8 cellular contexts compared by ENCODE assay signal in the genomic region with DNA sequence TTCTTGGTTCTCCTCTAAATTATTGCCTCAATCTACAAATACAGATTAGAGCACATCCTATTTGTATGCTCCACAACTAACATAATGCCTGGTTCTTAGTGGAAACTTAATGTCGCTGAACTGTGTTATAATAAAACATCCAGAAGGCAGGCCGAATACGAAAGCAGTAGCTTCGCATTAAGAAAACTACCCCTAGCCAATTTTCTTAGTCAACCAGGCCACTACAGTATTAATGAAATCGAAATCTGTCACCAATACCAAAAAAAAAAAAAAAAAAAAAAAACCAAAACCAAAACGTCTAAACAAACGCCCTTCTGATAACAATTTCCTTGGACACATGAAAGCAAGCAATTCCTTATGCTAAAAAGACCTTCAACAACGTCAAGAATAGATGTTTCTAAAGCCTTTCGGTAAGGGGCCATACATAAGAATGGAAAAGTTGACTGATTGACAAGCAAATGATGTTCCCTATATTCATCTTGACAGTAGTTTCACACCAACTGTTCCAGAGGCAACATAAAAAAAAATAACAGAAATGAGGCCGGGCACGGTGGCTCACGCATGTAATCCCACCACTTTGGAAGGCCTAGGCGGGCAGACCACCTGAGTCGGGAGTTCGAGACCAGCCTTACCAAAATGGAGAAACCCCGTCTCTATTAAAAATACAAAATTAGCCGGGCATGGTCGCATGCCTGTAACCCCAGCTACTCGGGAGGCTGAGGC. TPM values are rescaled to one million over a fixed set of nuclear protein-coding genes. Genes with fewer than 3 reads are reported as not detected.
DNase-seq lines count a peak whose midpoint lies in the region; ATAC-seq, FAIRE-seq and TF ChIP-seq lines count a peak whose summit lies in the region.

No MANE protein-coding gene starts in this region.

- H3K27ac ChIP-seq in A549: peak overlapping the region; percentile 93 to 99
- H3K27ac ChIP-seq in IMR-90 (ENCODE audit: insufficient read depth, low read length): peak overlapping the region; percentile 81
- peak overlapping the region; percentile 81 to 99 (median 97) for H3K27ac ChIP-seq in adrenal gland
- H3K27ac ChIP-seq in HepG2 (ENCODE audit: extremely low read length, insufficient read depth, low read length): peak overlapping the region; percentile 90
- peak overlapping the region; percentile 47 for H3K27ac ChIP-seq in temporal lobe (ENCODE audit: low read depth, low read length)

- H3K4me2 ChIP-seq in A549 (peak overlapping the region; percentile 76), IMR-90 (ENCODE audit: low read depth, low read length) (peak overlapping the region; percentile 99), HepG2 (ENCODE audit: low read depth, low read length) (peak overlapping the region; percentile 73)

- 0 out of 2 replicates have a peak overlapping the region, but pooled peaks have one; percentile 1 for H3K56ac ChIP-seq in IMR-90 (ENCODE audit: extremely low read depth, insufficient read depth, low read length)

- H3K79me1 ChIP-seq in IMR-90 (ENCODE audit: low read depth in 1 of 2, low read length in 2 of 2): peaks cover 23 to 50% of the 10 kb centered on the region in 2 experiments

- peak overlapping the region; percentile 87; the same call in 1 of the 2 replicates for H3K4ac ChIP-seq in IMR-90 (ENCODE audit: low read depth, low read length)

- H3K18ac ChIP-seq in IMR-90 (ENCODE audit: low read depth, low read length): peak overlapping the region; percentile 42; the same call in 1 of the 2 replicates

- no peaks in the 10 kb centered on the region for H3K9me3 ChIP-seq in A549
- H3K9me3 ChIP-seq in IMR-90 (ENCODE audit: control insufficient read depth, insufficient read depth, low read length): no peaks in the 10 kb centered on the region
- H3K9me3 ChIP-seq in adrenal gland (replicated peaks in 1 of 3): no peaks in the 10 kb centered on the region
- no peaks in the 10 kb centered on the region for H3K9me3 ChIP-seq in HepG2 (ENCODE audit: low read length)

- no peaks in the 10 kb centered on the region for H3K27me3 ChIP-seq in IMR-90 (ENCODE audit: control insufficient read depth, insufficient read depth, low read length)
- no peaks in the 10 kb centered on the region for H3K27me3 ChIP-seq in adrenal gland
- no peaks in the 10 kb centered on the region for H3K27me3 ChIP-seq in HepG2 (ENCODE audit: control insufficient read depth in 1 of 2, insufficient read depth in 2 of 2, low read length in 2 of 2)

- no peak for TF ChIP-seq RAD21 in A549 (conservative IDR thresholded peaks at IDR 0.05 in 1 of 2, IDR thresholded peaks at IDR 0.05 in 1 of 2)
- no peak for TF ChIP-seq RAD21 in IMR-90 (IDR thresholded peaks at IDR 0.05; ENCODE audit: low read length)
- no peak for TF ChIP-seq RAD21 in HepG2 (CRISPR knock-in tag; IDR thresholded peaks at IDR 0.05)

- H3K4me1 ChIP-seq in A549 (peaks cover 21% of the 10 kb centered on the region; the same call in 2 of the 3 replicates), IMR-90 (ENCODE audit: control insufficient read depth, insufficient read depth, low read length) (no peaks in the 10 kb centered on the region), adrenal gland (replicated peaks in 1 of 2) (peaks cover 9 to 33% of the 10 kb centered on the region in 2 donors), HepG2 (ENCODE audit: insufficient read depth, low read length) (peaks cover 46% of the 10 kb centered on the region)

- ATAC-seq in A549 (no peak), IMR-90 (ENCODE audit: low read depth) (no peak), HepG2 (no peak), esophagus mucosa (no peak), GM18868 (IDR thresholded peaks at IDR 0.05; ENCODE audit: unreplicated experiment) (no peak)

- peaks cover 32% of the 10 kb centered on the region for H3K79me2 ChIP-seq in HepG2 (ENCODE audit: insufficient read depth, low read length)

- FAIRE-seq in A549 (lab: Jason Lieb, UNC) (no peak), HepG2 (lab: Jason Lieb, UNC) (no peak)

- dilution Hi-C loops in IMR-90 (cut with HindIII; ENCODE audit: low sequenced_read_pairs, unreplicated experiment): no loop called here

- TF ChIP-seq POLR2A in A549 (IDR thresholded peaks at IDR 0.05; ENCODE audit: low read length) (no peak), IMR-90 (IDR thresholded peaks at IDR 0.05; ENCODE audit: low read depth, low read length) (no peak), adrenal gland (IDR thresholded peaks at IDR 0.05) (no peak), HepG2 (IDR thresholded peaks at IDR 0.05; ENCODE audit: insufficient read depth in 1 of 2, low read depth in 2 of 2, low read length in 2 of 2) (no peak)

- peak overlapping the region; percentile 27; the same call in 1 of the 2 replicates for H4K5ac ChIP-seq in IMR-90 (ENCODE audit: low read depth, low read length)

- 20% methylated on average over 19 of the region's 19 CpGs for WGBS in A549 (ENCODE audit: missing lambda C conversion rate)
- WGBS in IMR-90 (ENCODE audit: extremely low coverage in 2 of 2, insufficient read length in 1 of 2), 2 experiments: no CpG with 5 or more reads among the region's 19 CpGs
- 7 to 9% (median 9%) methylated on average over 19 of the region's 19 CpGs for WGBS in adrenal gland, 4 donors
- WGBS in HepG2 (ENCODE audit: low lambda C conversion rate): 29% methylated on average over 18 of the region's 19 CpGs

- H4K8ac ChIP-seq in IMR-90 (ENCODE audit: low read depth in 2 of 2, low read length in 2 of 2): peak overlapping the region; percentile 62 to 75; a peak in 2 of 4 replicates

- H2AK5ac ChIP-seq in IMR-90 (ENCODE audit: low read depth, low read length): no peak overlapping the region; the same call in 1 of the 2 replicates

- in situ Hi-C loops in IMR-90 (cut with MboI; ENCODE audit: low sequenced_read_pairs) (no loop called here), HepG2 (cut with HindIII; ENCODE audit: extremely low pct_ligation_motif_present, low pct_unique_long_range_greater_than_20kb) (no loop called here)

- peaks cover 8% of the 10 kb centered on the region for H3K9me1 ChIP-seq in IMR-90 (ENCODE audit: insufficient read depth, low read length)

- no peak for DNase-seq in A549 (ENCODE audit: low read depth in 1 of 2, low spot score in 1 of 2)
- DNase-seq in IMR-90: peak; percentile 7
- peak in 2 of 7 donors; percentile 23 to 29 for DNase-seq in adrenal gland
- DNase-seq in HepG2 (ENCODE audit: low spot score): no peak
- no peak for DNase-seq in NCI-H1930 (lab: John Stamatoyannopoulos, UW)

- H3K4me3 ChIP-seq in A549 (peak overlapping the region; percentile 62), IMR-90 (ENCODE audit: insufficient read depth, low read depth, low read length) (peak overlapping the region; percentile 77), adrenal gland (peak overlapping the region; percentile 22 to 94 (median 81)), HepG2 (replicated peaks in 1 of 3; ENCODE audit: insufficient read depth in 1 of 3, low read depth in 2 of 3, low read length in 3 of 3) (peak overlapping the region; percentile 70 to 82 (median 76))

- TF ChIP-seq CTCF in A549 (IDR thresholded peaks at IDR 0.05) (no peak), IMR-90 (conservative IDR thresholded peaks at IDR 0.05; ENCODE audit: low read depth, low read length) (no peak), adrenal gland (IDR thresholded peaks at IDR 0.05) (no peak), HepG2 (CRISPR knock-in tag; IDR thresholded peaks at IDR 0.05) (no peak)

- POLR2A ChIA-PET in A549 (lab: Yijun Ruan, JAX): interaction anchor here (0.7 to 1.7 kb wide), 3 partner anchors 64 to 526 kb away, joined by 3 to 15 read pairs (median 8); a partner anchor contains a TSS
- POLR2A ChIA-PET in IMR-90 (lab: Charles Lee; ENCODE audit: unreplicated experiment): no interaction called here
- POLR2A ChIA-PET in HepG2 (lab: Yijun Ruan, JAX): no interaction called here

- TF ChIP-seq EP300 in A549 (IDR thresholded peaks at IDR 0.05) (no peak), HepG2 (IDR thresholded peaks at IDR 0.05; ENCODE audit: low read depth in 2 of 2, low read length in 2 of 2) (no peak), HepG2 (CRISPR knock-in tag; IDR thresholded peaks at IDR 0.05; ENCODE audit: borderline replicate concordance) (no peak)

- H2BK120ac ChIP-seq in IMR-90 (ENCODE audit: low read depth, low read length): no peak overlapping the region

- BruUV-seq in IMR-90 (replicated peaks; lab: Mats Ljungman, UMichigan) (TSS peak; percentile 32), HepG2 (replicated peaks; lab: Mats Ljungman, UMichigan) (TSS peak; percentile 63)

- peak overlapping the region; percentile 54 for H3K14ac ChIP-seq in IMR-90 (replicated peaks; ENCODE audit: low read depth, low read length)

- H2BK5ac ChIP-seq in IMR-90 (ENCODE audit: low read depth, low read length, poor library complexity, severe bottlenecking): peak overlapping the region; percentile 47

- H2AFZ ChIP-seq in IMR-90 (replicated peaks; ENCODE audit: low read length, poor library complexity) (no peak overlapping the region), HepG2 (ENCODE audit: low read length) (no peak overlapping the region)

- peak overlapping the region; percentile 58 for H3K23ac ChIP-seq in IMR-90 (ENCODE audit: low read depth, low read length)

- CTCF ChIA-PET in A549 (lab: Yijun Ruan, JAX) (interaction anchor here (1.2 kb wide), 1 partner anchor 10 kb away, joined by 3 read pairs; no protein-coding TSS in a partner anchor), IMR-90 (lab: Yijun Ruan, JAX) (no interaction called here), HepG2 (lab: Yijun Ruan, JAX; ENCODE audit: low intra/inter-chr PET ratio, low total read pairs) (no interaction called here)

- H3K36me3 ChIP-seq in IMR-90 (ENCODE audit: control insufficient read depth, insufficient read depth, low read length) (no peaks in the 10 kb centered on the region; the same call in 1 of the 2 replicates), adrenal gland (replicated peaks in 1 of 2) (no peaks in the 10 kb centered on the region), HepG2 (replicated peaks in 1 of 2; ENCODE audit: control insufficient read depth in 1 of 2, insufficient read depth in 2 of 2, low read length in 2 of 2) (no peaks in the 10 kb centered on the region)

- H2BK20ac ChIP-seq in IMR-90 (ENCODE audit: low read depth, low read length): no peak overlapping the region

- H3K9ac ChIP-seq in IMR-90 (ENCODE audit: low read depth, low read length) (peak overlapping the region; percentile 76), HepG2 (ENCODE audit: insufficient read depth, low read depth, low read length) (peak overlapping the region; percentile 88)

- no peak overlapping the region for H2AK9ac ChIP-seq in IMR-90 (replicated peaks; ENCODE audit: low read depth, low read length, poor library complexity)

- intact Hi-C loops in IMR-90 (cut with micrococcal nuclease): loop anchor here (1.0 kb wide), 1 partner anchor 67 kb away; no protein-coding TSS in a partner anchor
- intact Hi-C loops in adrenal gland (cut with DNase I): loop anchor here in 1 of 2 donors (5.0 kb wide), 1 partner anchor 66 kb away; a partner anchor contains a TSS
- intact Hi-C loops in HepG2 (cut with micrococcal nuclease; ENCODE audit: unreplicated experiment): loop anchor here (2.0 kb wide), 1 partner anchor 65 kb away; a partner anchor contains a TSS

- H4K91ac ChIP-seq in IMR-90 (ENCODE audit: insufficient read depth, low read depth, low read length): 0 out of 2 replicates have a peak overlapping the region, but pooled peaks have one; percentile 4

- H4K20me1 ChIP-seq in IMR-90 (ENCODE audit: insufficient read depth, low read length) (peaks cover 23% of the 10 kb centered on the region; the same call in 1 of the 2 replicates), HepG2 (ENCODE audit: insufficient read depth, low read length) (0 out of 2 replicates have a peak, but pooled peaks cover 4% of the 10 kb centered on the region)

- H2BK15ac ChIP-seq in IMR-90 (ENCODE audit: low read depth, low read length): no peak overlapping the region

RNA-seq across cellular contexts. Expression of a gene that starts 1.3 kb away (rescaled TPM):
- polyA plus RNA-seq in A549 (2011; rRNA removed) (15.8 and 18.1 TPM in 2 replicates), A549 (2017; fragmentation: RNase III; extraction: RNeasy Plus Mini Kit Qiagen cat#74134 plus additional on column Dnase treatment) (5.4 to 6.7 TPM (median 5.9 TPM) in 3 replicates), IMR-90 (2012; rRNA removed) (3.5 and 3.8 TPM in 2 replicates), adrenal gland (10 to 100 TPM in 1 of 3 donors, 1 to 10 TPM in 2; 7.8 to 13.7 (median 10.0) TPM), HepG2 (2011; rRNA removed) (9.7 and 11.1 TPM in 2 replicates)
- polyA plus RNA-seq in A549 (2012; cell fraction: cytosol; rRNA removed): 2.6 and 3.3 TPM in 2 replicates
- 2.1 and 4.8 TPM in 2 replicates for polyA plus RNA-seq in A549 (2012; cell fraction: nucleus; rRNA removed)
- 16.4 and 18.1 TPM in 2 replicates for polyA minus RNA-seq in A549 (2011; rRNA and poly(A)+ RNA removed)
- total RNA-seq in IMR-90 (2012; rRNA removed) (9.0 and 10.3 TPM in 2 replicates), adrenal gland (10 to 100 TPM; 13.2 to 29.3 (median 22.6) TPM), HepG2 (2016; rRNA removed; fragmentation: Illumina TruSeq; extraction: Trizol) (9.4 and 12.8 TPM in 2 replicates), temporal lobe (31.7 TPM), esophagus mucosa (23.5 TPM)
- 0.64 and 1.2 TPM in 2 replicates for polyA plus RNA-seq in IMR-90 (2012; cell fraction: cytosol; rRNA removed)
- polyA plus RNA-seq in IMR-90 (2012; cell fraction: nucleus; rRNA removed; ENCODE audit: low replicate concordance): 1.3 and 7.0 TPM in 2 replicates
- total RNA-seq in HepG2 (2016; cell fraction: cytosol; rRNA removed; fragmentation: Illumina TruSeq; extraction: Trizol; ENCODE audit: low read depth): 8.3 and 10.2 TPM in 2 replicates
- total RNA-seq in HepG2 (2016; cell fraction: insoluble cytoplasmic fraction; rRNA removed; fragmentation: Illumina TruSeq; extraction: Trizol): 9.9 and 12.4 TPM in 2 replicates
- total RNA-seq in HepG2 (2016; cell fraction: membrane; rRNA removed; fragmentation: Illumina TruSeq; extraction: Trizol): 4.6 and 5.3 TPM in 2 replicates
- total RNA-seq in HepG2 (2016; cell fraction: nucleus; rRNA removed; fragmentation: Illumina TruSeq; extraction: Trizol): 10.8 and 12.4 TPM in 2 replicates
- polyA plus RNA-seq in HepG2 (2011; cell fraction: cytosol; rRNA removed): 4.4 and 9.0 TPM in 2 replicates
- polyA plus RNA-seq in HepG2 (2011; cell fraction: nucleus; rRNA removed): 5.5 and 8.4 TPM in 2 replicates
- 8.3 and 9.7 TPM in 2 replicates for polyA plus RNA-seq in HepG2 (2012)
- polyA plus RNA-seq in HepG2 (2016; cell fraction: cytosol; fragmentation: Illumina TruSeq; extraction: Trizol; ENCODE audit: low read depth): 0.28 and 0.61 TPM in 2 replicates
- polyA plus RNA-seq in HepG2 (2016; cell fraction: insoluble cytoplasmic fraction; fragmentation: Illumina TruSeq; extraction: Trizol; ENCODE audit: low read depth): 7.7 and 8.2 TPM in 2 replicates
- polyA plus RNA-seq in HepG2 (2016; cell fraction: membrane; fragmentation: Illumina TruSeq; extraction: Trizol; ENCODE audit: low read depth): 1.7 and 1.9 TPM in 2 replicates
- polyA plus RNA-seq in HepG2 (2016; cell fraction: nucleus; fragmentation: Illumina TruSeq; extraction: Trizol; ENCODE audit: insufficient read depth, low read depth): 14.9 and 16.0 TPM in 2 replicates
- 5.4 and 22.0 TPM in 2 replicates for polyA minus RNA-seq in HepG2 (2011; rRNA and poly(A)+ RNA removed; ENCODE audit: low replicate concordance)
- polyA minus RNA-seq in HepG2 (2011; cell fraction: cytosol; rRNA and poly(A)+ RNA removed): 8.2 and 11.8 TPM in 2 replicates
- polyA minus RNA-seq in HepG2 (2011; cell fraction: nucleus; rRNA and poly(A)+ RNA removed): 14.3 and 18.4 TPM in 2 replicates

Comparison
In these comparisons a context has a peak if more than half of its experiments do, and no peak if none do; other contexts are left out.
1. H3K27ac ChIP-seq: peak in every context shown above with its lines; median percentile 97 in adrenal gland; 96 in A549; 90 in HepG2; 81 in IMR-90; 47 in temporal lobe.